1 cellular context compared by ENCODE assay signal in the genomic region with DNA sequence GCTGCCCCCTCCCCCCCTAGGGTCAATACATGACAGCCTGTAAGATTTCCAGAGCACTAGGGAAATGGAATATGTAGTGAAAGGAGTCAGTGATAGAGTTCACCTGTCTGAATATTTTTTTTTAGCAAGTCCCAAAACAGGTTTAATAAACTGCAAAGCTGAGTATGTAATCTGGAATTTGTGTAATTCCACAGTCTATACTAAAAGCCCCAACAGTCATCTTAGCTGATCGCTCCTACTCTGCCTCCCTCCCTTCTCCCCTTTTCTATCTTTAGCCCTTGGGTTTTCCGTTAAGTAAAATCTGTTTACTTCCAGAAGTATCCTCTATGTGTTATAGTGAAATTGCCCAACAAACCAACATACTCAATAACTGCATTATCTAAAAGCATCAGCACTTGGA.
TF ChIP-seq lines count a peak whose summit lies in the region.

No MANE protein-coding gene starts in this region.

TF ChIP-seq in HCT116, 20 proteins besides CTCF, POLR2A, EP300 and RAD21 (continued from another document):
- TF ChIP-seq, protein P1, sequence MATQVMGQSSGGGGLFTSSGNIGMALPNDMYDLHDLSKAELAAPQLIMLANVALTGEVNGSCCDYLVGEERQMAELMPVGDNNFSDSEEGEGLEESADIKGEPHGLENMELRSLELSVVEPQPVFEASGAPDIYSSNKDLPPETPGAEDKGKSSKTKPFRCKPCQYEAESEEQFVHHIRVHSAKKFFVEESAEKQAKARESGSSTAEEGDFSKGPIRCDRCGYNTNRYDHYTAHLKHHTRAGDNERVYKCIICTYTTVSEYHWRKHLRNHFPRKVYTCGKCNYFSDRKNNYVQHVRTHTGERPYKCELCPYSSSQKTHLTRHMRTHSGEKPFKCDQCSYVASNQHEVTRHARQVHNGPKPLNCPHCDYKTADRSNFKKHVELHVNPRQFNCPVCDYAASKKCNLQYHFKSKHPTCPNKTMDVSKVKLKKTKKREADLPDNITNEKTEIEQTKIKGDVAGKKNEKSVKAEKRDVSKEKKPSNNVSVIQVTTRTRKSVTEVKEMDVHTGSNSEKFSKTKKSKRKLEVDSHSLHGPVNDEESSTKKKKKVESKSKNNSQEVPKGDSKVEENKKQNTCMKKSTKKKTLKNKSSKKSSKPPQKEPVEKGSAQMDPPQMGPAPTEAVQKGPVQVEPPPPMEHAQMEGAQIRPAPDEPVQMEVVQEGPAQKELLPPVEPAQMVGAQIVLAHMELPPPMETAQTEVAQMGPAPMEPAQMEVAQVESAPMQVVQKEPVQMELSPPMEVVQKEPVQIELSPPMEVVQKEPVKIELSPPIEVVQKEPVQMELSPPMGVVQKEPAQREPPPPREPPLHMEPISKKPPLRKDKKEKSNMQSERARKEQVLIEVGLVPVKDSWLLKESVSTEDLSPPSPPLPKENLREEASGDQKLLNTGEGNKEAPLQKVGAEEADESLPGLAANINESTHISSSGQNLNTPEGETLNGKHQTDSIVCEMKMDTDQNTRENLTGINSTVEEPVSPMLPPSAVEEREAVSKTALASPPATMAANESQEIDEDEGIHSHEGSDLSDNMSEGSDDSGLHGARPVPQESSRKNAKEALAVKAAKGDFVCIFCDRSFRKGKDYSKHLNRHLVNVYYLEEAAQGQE (IDR thresholded peaks at IDR 0.05; ENCODE audit: low read depth): no peak
- no peak for TF ChIP-seq TCF7L2 (IDR thresholded peaks at IDR 0.05; ENCODE audit: borderline replicate concordance, extremely low read depth, insufficient read depth, insufficient read length)
- TF ChIP-seq CEBPB (IDR thresholded peaks at IDR 0.05; ENCODE audit: low read depth): no peak
- TF ChIP-seq, protein P2, sequence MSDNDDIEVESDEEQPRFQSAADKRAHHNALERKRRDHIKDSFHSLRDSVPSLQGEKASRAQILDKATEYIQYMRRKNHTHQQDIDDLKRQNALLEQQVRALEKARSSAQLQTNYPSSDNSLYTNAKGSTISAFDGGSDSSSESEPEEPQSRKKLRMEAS (IDR thresholded peaks at IDR 0.05): no peak
